In the genomic region with DNA sequence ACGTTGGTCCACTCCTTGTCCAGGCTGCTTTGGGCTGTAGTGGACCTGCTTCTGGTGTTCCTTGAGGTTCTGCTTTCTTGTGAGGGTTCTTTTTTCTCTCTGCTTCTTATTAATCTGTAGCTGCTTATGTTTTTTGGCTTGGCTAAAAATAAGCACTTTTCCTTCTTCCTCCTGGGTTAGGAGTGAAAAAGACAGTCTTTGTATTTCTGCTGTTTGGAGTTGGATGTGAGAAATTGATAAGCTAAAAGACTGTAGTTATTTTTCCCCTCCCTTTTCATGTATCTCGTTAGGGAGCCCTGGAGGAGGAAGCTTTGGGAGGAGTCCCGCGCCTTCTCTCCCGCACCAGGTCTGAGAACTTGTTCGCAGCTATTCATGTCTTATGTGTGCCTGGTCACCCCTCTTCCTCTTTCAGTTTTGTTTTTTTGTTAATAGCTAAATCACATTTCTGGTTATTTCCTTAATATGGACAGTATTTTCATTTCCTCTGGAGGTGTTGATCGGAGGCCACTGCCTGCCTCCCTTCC, we compare ENCODE assay signal across 1 cellular context.
TF ChIP-seq lines count a peak whose summit lies in the region.

No MANE protein-coding gene starts in this region.

TF ChIP-seq in K562, 482 proteins besides CTCF, POLR2A, EP300 and RAD21 (continued from another document):
- TF ChIP-seq ZNF655 (CRISPR knock-in tag; IDR thresholded peaks at IDR 0.05) (no peak), ZFP36 (IDR thresholded peaks at IDR 0.05; ENCODE audit: low read depth, low read length, partially characterized antibody) (peak; percentile 81), SOX6 (IDR thresholded peaks at IDR 0.05) (peak; percentile 60), CTBP1 (IDR thresholded peaks at IDR 0.05; ENCODE audit: borderline replicate concordance) (peak; percentile 30; the same call in 1 of the 2 replicates), RBBP5 (IDR thresholded peaks at IDR 0.05; ENCODE audit: borderline replicate concordance, insufficient read depth, low read length, poor library complexity, severe bottlenecking) (peak; percentile 32), TBL1XR1 (IDR thresholded peaks at IDR 0.05; ENCODE audit: low read length in 2 of 2) (0 out of 4 replicates have a peak, but pooled peaks of 1 of the 2 experiments have one; percentile 43), HEY1 (CRISPR knock-in tag; IDR thresholded peaks at IDR 0.05; ENCODE audit: borderline replicate concordance) (peak; percentile 18; the same call in 1 of the 2 replicates), PCBP1 (IDR thresholded peaks at IDR 0.05; ENCODE audit: low read depth, low read length, poor library complexity, severe bottlenecking) (no peak), MTA1 (IDR thresholded peaks at IDR 0.05; ENCODE audit: borderline replicate concordance) (peak; percentile 63), NR4A1 (CRISPR knock-in tag; IDR thresholded peaks at IDR 0.05) (no peak), NR4A1 (tag; IDR thresholded peaks at IDR 0.05) (0 out of 2 replicates have a peak, but pooled peaks have one; percentile 4), TCF3 (CRISPR knock-in tag; IDR thresholded peaks at IDR 0.05) (peak; percentile 51; the same call in 1 of the 2 replicates)
- TF ChIP-seq, protein P1, sequence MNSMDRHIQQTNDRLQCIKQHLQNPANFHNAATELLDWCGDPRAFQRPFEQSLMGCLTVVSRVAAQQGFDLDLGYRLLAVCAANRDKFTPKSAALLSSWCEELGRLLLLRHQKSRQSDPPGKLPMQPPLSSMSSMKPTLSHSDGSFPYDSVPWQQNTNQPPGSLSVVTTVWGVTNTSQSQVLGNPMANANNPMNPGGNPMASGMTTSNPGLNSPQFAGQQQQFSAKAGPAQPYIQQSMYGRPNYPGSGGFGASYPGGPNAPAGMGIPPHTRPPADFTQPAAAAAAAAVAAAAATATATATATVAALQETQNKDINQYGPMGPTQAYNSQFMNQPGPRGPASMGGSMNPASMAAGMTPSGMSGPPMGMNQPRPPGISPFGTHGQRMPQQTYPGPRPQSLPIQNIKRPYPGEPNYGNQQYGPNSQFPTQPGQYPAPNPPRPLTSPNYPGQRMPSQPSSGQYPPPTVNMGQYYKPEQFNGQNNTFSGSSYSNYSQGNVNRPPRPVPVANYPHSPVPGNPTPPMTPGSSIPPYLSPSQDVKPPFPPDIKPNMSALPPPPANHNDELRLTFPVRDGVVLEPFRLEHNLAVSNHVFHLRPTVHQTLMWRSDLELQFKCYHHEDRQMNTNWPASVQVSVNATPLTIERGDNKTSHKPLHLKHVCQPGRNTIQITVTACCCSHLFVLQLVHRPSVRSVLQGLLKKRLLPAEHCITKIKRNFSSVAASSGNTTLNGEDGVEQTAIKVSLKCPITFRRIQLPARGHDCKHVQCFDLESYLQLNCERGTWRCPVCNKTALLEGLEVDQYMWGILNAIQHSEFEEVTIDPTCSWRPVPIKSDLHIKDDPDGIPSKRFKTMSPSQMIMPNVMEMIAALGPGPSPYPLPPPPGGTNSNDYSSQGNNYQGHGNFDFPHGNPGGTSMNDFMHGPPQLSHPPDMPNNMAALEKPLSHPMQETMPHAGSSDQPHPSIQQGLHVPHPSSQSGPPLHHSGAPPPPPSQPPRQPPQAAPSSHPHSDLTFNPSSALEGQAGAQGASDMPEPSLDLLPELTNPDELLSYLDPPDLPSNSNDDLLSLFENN (IDR thresholded peaks at IDR 0.05; ENCODE audit: low read depth in 2 of 2, low read length in 2 of 2), result peak in 1 of 2 experiments; percentile 59; a peak in 1 of 4 replicates
- TF ChIP-seq, protein P2, sequence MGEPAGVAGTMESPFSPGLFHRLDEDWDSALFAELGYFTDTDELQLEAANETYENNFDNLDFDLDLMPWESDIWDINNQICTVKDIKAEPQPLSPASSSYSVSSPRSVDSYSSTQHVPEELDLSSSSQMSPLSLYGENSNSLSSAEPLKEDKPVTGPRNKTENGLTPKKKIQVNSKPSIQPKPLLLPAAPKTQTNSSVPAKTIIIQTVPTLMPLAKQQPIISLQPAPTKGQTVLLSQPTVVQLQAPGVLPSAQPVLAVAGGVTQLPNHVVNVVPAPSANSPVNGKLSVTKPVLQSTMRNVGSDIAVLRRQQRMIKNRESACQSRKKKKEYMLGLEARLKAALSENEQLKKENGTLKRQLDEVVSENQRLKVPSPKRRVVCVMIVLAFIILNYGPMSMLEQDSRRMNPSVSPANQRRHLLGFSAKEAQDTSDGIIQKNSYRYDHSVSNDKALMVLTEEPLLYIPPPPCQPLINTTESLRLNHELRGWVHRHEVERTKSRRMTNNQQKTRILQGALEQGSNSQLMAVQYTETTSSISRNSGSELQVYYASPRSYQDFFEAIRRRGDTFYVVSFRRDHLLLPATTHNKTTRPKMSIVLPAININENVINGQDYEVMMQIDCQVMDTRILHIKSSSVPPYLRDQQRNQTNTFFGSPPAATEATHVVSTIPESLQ (CRISPR knock-in tag; IDR thresholded peaks at IDR 0.05), result 0 out of 2 replicates have a peak, but pooled peaks have one; percentile 38
- TF ChIP-seq, protein P3, sequence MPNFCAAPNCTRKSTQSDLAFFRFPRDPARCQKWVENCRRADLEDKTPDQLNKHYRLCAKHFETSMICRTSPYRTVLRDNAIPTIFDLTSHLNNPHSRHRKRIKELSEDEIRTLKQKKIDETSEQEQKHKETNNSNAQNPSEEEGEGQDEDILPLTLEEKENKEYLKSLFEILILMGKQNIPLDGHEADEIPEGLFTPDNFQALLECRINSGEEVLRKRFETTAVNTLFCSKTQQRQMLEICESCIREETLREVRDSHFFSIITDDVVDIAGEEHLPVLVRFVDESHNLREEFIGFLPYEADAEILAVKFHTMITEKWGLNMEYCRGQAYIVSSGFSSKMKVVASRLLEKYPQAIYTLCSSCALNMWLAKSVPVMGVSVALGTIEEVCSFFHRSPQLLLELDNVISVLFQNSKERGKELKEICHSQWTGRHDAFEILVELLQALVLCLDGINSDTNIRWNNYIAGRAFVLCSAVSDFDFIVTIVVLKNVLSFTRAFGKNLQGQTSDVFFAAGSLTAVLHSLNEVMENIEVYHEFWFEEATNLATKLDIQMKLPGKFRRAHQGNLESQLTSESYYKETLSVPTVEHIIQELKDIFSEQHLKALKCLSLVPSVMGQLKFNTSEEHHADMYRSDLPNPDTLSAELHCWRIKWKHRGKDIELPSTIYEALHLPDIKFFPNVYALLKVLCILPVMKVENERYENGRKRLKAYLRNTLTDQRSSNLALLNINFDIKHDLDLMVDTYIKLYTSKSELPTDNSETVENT (CRISPR knock-in tag; IDR thresholded peaks at IDR 0.05), result no peak
